In genomic region chr20:64161595-64162238, GRCh38 we compare ENCODE assay signal across 8 cellular contexts. TPM values are rescaled to one million over a fixed set of nuclear protein-coding genes. Genes with fewer than 3 reads are reported as not detected.
A peak's percentile ranks its signal among the peaks of the same experiment; 100 is the strongest.
DNase-seq lines count a peak whose midpoint lies in the region; ATAC-seq and TF ChIP-seq lines count a peak whose summit lies in the region.

No MANE protein-coding gene starts in this region.

- CTCF ChIA-PET in activated CD4-positive, alpha-beta memory T cell treated with anti-CD3 and anti-CD28 coated beads, Interleukin-2, amount 10 ng/mL, durations not matched to agents 7 days and 5 days (lab: Charles Lee): no interaction called here

- POLR2A ChIA-PET in activated CD4-positive, alpha-beta memory T cell treated with anti-CD3 and anti-CD28 coated beads, Interleukin-2, amount 10 ng/mL, durations not matched to agents 7 days and 5 days (lab: Charles Lee): no interaction called here

- no peak for TF ChIP-seq POLR2A in spleen (IDR thresholded peaks at IDR 0.05)

- no peak overlapping the region for H3K27ac Mint-ChIP-seq in activated CD4-positive, alpha-beta memory T cell treated with anti-CD3 and anti-CD28 coated beads, Interleukin-2, amount 10 ng/mL, durations not matched to agents 7 days and 5 days

- TF ChIP-seq CTCF in spleen (IDR thresholded peaks at IDR 0.05 in 8 of 11, conservative IDR thresholded peaks at IDR 0.05 in 3 of 11): no peak

- H3K4me3 Mint-ChIP-seq in activated CD4-positive, alpha-beta memory T cell treated with anti-CD3 and anti-CD28 coated beads, Interleukin-2, amount 10 ng/mL, durations not matched to agents 7 days and 5 days: no peak overlapping the region

- peaks cover 0 to 85% (median 48%) of the 10 kb centered on the region in 7 donors for H3K27me3 ChIP-seq in spleen (replicated peaks in 1 of 7)

- H3K9me3 Mint-ChIP-seq in activated CD4-positive, alpha-beta memory T cell treated with anti-CD3 and anti-CD28 coated beads, Interleukin-2, amount 10 ng/mL, durations not matched to agents 7 days and 5 days: no peaks in the 10 kb centered on the region

- no peaks in the 10 kb centered on the region for H3K9me3 ChIP-seq in spleen

- H3K4me1 Mint-ChIP-seq in activated CD4-positive, alpha-beta memory T cell treated with anti-CD3 and anti-CD28 coated beads, Interleukin-2, amount 10 ng/mL, durations not matched to agents 7 days and 5 days: no peaks in the 10 kb centered on the region

- H3K4me3 ChIP-seq in spleen: no peak overlapping the region

- H3K27me3 Mint-ChIP-seq in activated CD4-positive, alpha-beta memory T cell treated with anti-CD3 and anti-CD28 coated beads, Interleukin-2, amount 10 ng/mL, durations not matched to agents 7 days and 5 days: peaks cover 45% of the 10 kb centered on the region

- intact Hi-C loops in left cardiac atrium (cut with DNase I): no loop called here
- intact Hi-C loops in spleen (cut with DNase I; ENCODE audit: low total_unique reads): no loop called here

- peak; percentile 70 to 85 for ATAC-seq in left cardiac atrium

- H3K27ac ChIP-seq in spleen: no peak overlapping the region

- DNase-seq in AG08396 (ENCODE audit: low spot score): peak; percentile 68
- peak; percentile 35 for DNase-seq in HK-2 (ENCODE audit: unreplicated experiment)
- DNase-seq in activated CD4-positive, alpha-beta memory T cell treated with anti-CD3 and anti-CD28 coated beads, Interleukin-2, amount 10 ng/mL, durations not matched to agents 7 days and 5 days: peak; percentile 27
- DNase-seq in left cardiac atrium: peak; percentile 46
- DNase-seq in stimulated activated CD4-positive, alpha-beta T cell treated with anti-CD3 and anti-CD28 coated beads, Interleukin-2, amount 100 ng/mL, for 24 hours: peak; percentile 30 to 31
- no peak for DNase-seq in SKM-1 treated with dmso at 0.1 percent for 144 hours (lab: John Stamatoyannopoulos, UW; ENCODE audit: unreplicated experiment)
- DNase-seq in spleen: no peak
- DNase-seq in NCI-H1092 (lab: John Stamatoyannopoulos, UW): no peak

- no peaks in the 10 kb centered on the region for H3K36me3 ChIP-seq in spleen

- no peaks in the 10 kb centered on the region for H3K36me3 Mint-ChIP-seq in activated CD4-positive, alpha-beta memory T cell treated with anti-CD3 and anti-CD28 coated beads, Interleukin-2, amount 10 ng/mL, durations not matched to agents 7 days and 5 days (ENCODE audit: low read depth)

- 20 to 22% (median 21%) methylated on average over 27 to 29 of the region's 29 CpGs for WGBS in spleen, 5 donors

- peaks cover 0 to 7% (median 3%) of the 10 kb centered on the region in 6 donors for H3K4me1 ChIP-seq in spleen

RNA-seq across cellular contexts. Expression of gene MYT1, which starts 2.5 kb away (rescaled TPM):
- total RNA-seq in activated CD4-positive, alpha-beta memory T cell treated with anti-CD3 and anti-CD28 coated beads, Interleukin-2, amount 10 ng/mL, durations not matched to agents 7 days and 5 days: not detected
- total RNA-seq in left cardiac atrium (under 1 TPM; 0.21 to 0.34 TPM), spleen (1 to 10 TPM in 2 of 7 donors, under 1 TPM in 2, not detected in 3; 0.57 to 2.2 (median 0.84) TPM)
- polyA plus RNA-seq in spleen: under 1 TPM; 0.08 to 0.80 (median 0.24) TPM

RNA-seq across cellular contexts. Expression of gene NPBWR2, which starts 54.4 kb away (rescaled TPM):
- not detected for total RNA-seq in activated CD4-positive, alpha-beta memory T cell treated with anti-CD3 and anti-CD28 coated beads, Interleukin-2, amount 10 ng/mL, durations not matched to agents 7 days and 5 days
- total RNA-seq in left cardiac atrium: not detected
- under 1 TPM in 1 of 7 donors, not detected in 6; 0.26 TPM for total RNA-seq in spleen
- polyA plus RNA-seq in spleen: not detected

Comparison
In these comparisons a context has a peak if more than half of its experiments do, and no peak if none do; other contexts are left out.
1. DNase-seq: peak in AG08396 (single experiment), HK-2 (single experiment), activated CD4-positive, alpha-beta memory T cell treated with anti-CD3 and anti-CD28 coated beads, Interleukin-2, amount 10 ng/mL, durations not matched to agents 7 days and 5 days (single experiment), left cardiac atrium (single experiment) and stimulated activated CD4-positive, alpha-beta T cell treated with anti-CD3 and anti-CD28 coated beads, Interleukin-2, amount 100 ng/mL, for 24 hours (2 of 2); none in SKM-1 treated with dmso at 0.1 percent for 144 hours (single experiment), spleen (single experiment) and NCI-H1092 (single experiment).